Comparison of ENCODE assay signal across 9 cellular contexts in genomic region chr6:41896280-41896679, GRCh38. TPM values are rescaled to one million over a fixed set of nuclear protein-coding genes. Genes with fewer than 3 reads are reported as not detected.
DNase-seq lines count a peak whose midpoint lies in the region; ATAC-seq and TF ChIP-seq lines count a peak whose summit lies in the region.
"Had no signal": no experiment of that assay in that cellular context is flagged by ENCODE, and none has a peak within 500 bp of the region (broad histone marks: within the 10 kb centered on the region; RNA-seq: fewer than 3 reads in every experiment).

No MANE protein-coding gene starts in this region.

- H3K36me3 Mint-ChIP-seq in T-helper 17 cell (ENCODE audit: low read depth), result no peaks in the 10 kb centered on the region

- H3K27me3 Mint-ChIP-seq in T-helper 17 cell, result no peaks in the 10 kb centered on the region

- H3K27ac ChIP-seq in Panc1 (ENCODE audit: low read length) (peak overlapping the region; percentile 80), esophagus muscularis mucosa (replicated peaks in 1 of 4) (peak overlapping the region in 2 of 4 donors; percentile 78 to 83)

- H3K4me3 ChIP-seq in Panc1 (ENCODE audit: low read depth in 2 of 2, low read length in 2 of 2), result peak overlapping the region; percentile 63 to 79; a peak in 3 of 4 replicates
- H3K4me3 ChIP-seq in esophagus muscularis mucosa, result peak overlapping the region; percentile 69 to 83 (median 73)
- H3K4me3 ChIP-seq in skeletal muscle cell (ENCODE audit: low read depth, low read length), result peak overlapping the region; percentile 81

- no peaks in the 10 kb centered on the region for H3K9me3 ChIP-seq in Panc1 (ENCODE audit: control insufficient read depth, insufficient read depth, low read depth, low read length)
- no peaks in the 10 kb centered on the region for H3K9me3 ChIP-seq in esophagus muscularis mucosa
- H3K9me3 ChIP-seq in T-helper 17 cell (ENCODE audit: control insufficient read depth, low read length, poor library complexity, severe bottlenecking), result no peaks in the 10 kb centered on the region

- peaks cover 9% of the 10 kb centered on the region for H3K4me1 Mint-ChIP-seq in T-helper 17 cell

- WGBS in esophagus muscularis mucosa, result 59% methylated on average over 3 of the region's 3 CpGs

- no peak for TF ChIP-seq EP300 in esophagus muscularis mucosa (IDR thresholded peaks at IDR 0.05)

- no TSS peak for BruUV-seq in Panc1 (replicated peaks; lab: Mats Ljungman, UMichigan)

- TF ChIP-seq CTCF in Panc1 (IDR thresholded peaks at IDR 0.05) (no peak), esophagus muscularis mucosa (IDR thresholded peaks at IDR 0.05) (no peak)

- POLR2A ChIA-PET in Panc1 (lab: Charles Lee), result interaction anchor here (0.6 to 0.7 kb wide), 4 partner anchors 9 to 1014 kb away, joined by 3 to 8 read pairs (median 6); no protein-coding TSS in a partner anchor

- H3K27ac Mint-ChIP-seq in T-helper 17 cell, result no peak overlapping the region

- H3K36me3 ChIP-seq in Panc1 (ENCODE audit: control insufficient read depth, insufficient read depth, low read length) (no peaks in the 10 kb centered on the region), esophagus muscularis mucosa (peaks cover 0 to 17% (median 3%) of the 10 kb centered on the region in 4 donors)

- H3K27me3 ChIP-seq in Panc1 (ENCODE audit: control insufficient read depth, insufficient read depth, low read length) (no peaks in the 10 kb centered on the region), esophagus muscularis mucosa (no peaks in the 10 kb centered on the region)

- no peak overlapping the region for H3K4me3 Mint-ChIP-seq in T-helper 17 cell

- peaks cover 6% of the 10 kb centered on the region for H3K4me1 ChIP-seq in Panc1 (ENCODE audit: control insufficient read depth, insufficient read depth, low read length)
- H3K4me1 ChIP-seq in esophagus muscularis mucosa, result peaks cover 18 to 27% (median 24%) of the 10 kb centered on the region in 4 donors

- CTCF ChIA-PET in Panc1 (lab: Charles Lee), result interaction anchor here (1.0 kb wide), 1 partner anchor 25 kb away, joined by 6 read pairs; the partner anchor contains the start of genes BYSL and MED20

- DNase-seq in DMS53 (lab: John Stamatoyannopoulos, UW) (peak; percentile 35), DMS53 treated with DMSO at 0.1 percent for 48 hours (lab: John Stamatoyannopoulos, UW; ENCODE audit: unreplicated experiment) (no peak), Panc1 (ENCODE audit: low read depth, low spot score) (no peak), esophagus muscularis mucosa (ENCODE audit: extremely low spot score) (no peak), skeletal muscle cell (ENCODE audit: low read depth) (no peak), SK-N-DZ (ENCODE audit: low spot score) (no peak), T-helper 17 cell (no peak)
- no peak for DNase-seq in stimulated activated CD4-positive, alpha-beta T cell treated with anti-CD3 and anti-CD28 coated beads, Interleukin-1b, Interleukin-23, amount 100 ng/mL, for 48 hours
- DNase-seq: NCI-H1092 treated with DMSO at 0.1 percent for 48 hours had no signal

- intact Hi-C loops in Panc1 (cut with micrococcal nuclease; ENCODE audit: unreplicated experiment) (no loop called here), esophagus muscularis mucosa (cut with DNase I) (no loop called here)

- in situ Hi-C loops in Panc1 (cut with HindIII; ENCODE audit: low pct_unique_long_range_greater_than_20kb, low sequenced_read_pairs), result no loop called here

- ATAC-seq in Panc1 (no peak), T-helper 17 cell (no peak)

- TF ChIP-seq POLR2A in esophagus muscularis mucosa (IDR thresholded peaks at IDR 0.05; ENCODE audit: low read depth), result no peak

RNA-seq across cellular contexts. Expression of gene USP49, which starts 1.1 kb away (rescaled TPM):
- 5.4 TPM for total RNA-seq in Panc1 (2021; ENCODE audit: unreplicated experiment)
- 2.3 TPM for polyA plus RNA-seq in Panc1 (2012; ENCODE audit: insufficient read length)
- 1 to 10 TPM; 1.3 to 2.5 (median 2.3) TPM for total RNA-seq in esophagus muscularis mucosa
- polyA plus RNA-seq in SK-N-DZ (2014; cell fraction: cytosol; rRNA removed), result 7.7 and 7.9 TPM in 2 replicates
- 8.4 and 19.6 TPM in 2 replicates for polyA plus RNA-seq in SK-N-DZ (2014; cell fraction: nucleus; rRNA removed)
- total RNA-seq in T-helper 17 cell, result 1 to 10 TPM; 1.7 to 2.1 TPM

RNA-seq across cellular contexts. Expression of gene MED20, which starts 24.7 kb away (rescaled TPM):
- total RNA-seq in Panc1 (2021; ENCODE audit: unreplicated experiment) (24.5 TPM), esophagus muscularis mucosa (10 to 100 TPM in 3 of 4 donors, 1 to 10 TPM in 1; 9.6 to 14.9 (median 14.2) TPM), T-helper 17 cell (1 to 10 TPM; 3.6 to 3.9 TPM)
- polyA plus RNA-seq in Panc1 (2012; ENCODE audit: insufficient read length), result 14.2 TPM
- polyA plus RNA-seq in SK-N-DZ (2014; cell fraction: cytosol; rRNA removed), result 39.9 and 40.5 TPM in 2 replicates
- polyA plus RNA-seq in SK-N-DZ (2014; cell fraction: nucleus; rRNA removed), result 13.4 and 20.6 TPM in 2 replicates

RNA-seq across cellular contexts. Expression of gene BYSL, which starts 25.0 kb away (rescaled TPM):
- total RNA-seq in Panc1 (2021; ENCODE audit: unreplicated experiment) (49.1 TPM), esophagus muscularis mucosa (10 to 100 TPM in 2 of 4 donors, 1 to 10 TPM in 2; 5.8 to 11.6 (median 9.2) TPM), T-helper 17 cell (1 to 10 TPM; 2.8 to 3.8 TPM)
- 75.1 TPM for polyA plus RNA-seq in Panc1 (2012; ENCODE audit: insufficient read length)
- polyA plus RNA-seq in SK-N-DZ (2014; cell fraction: cytosol; rRNA removed), result 25.3 and 30.9 TPM in 2 replicates
- polyA plus RNA-seq in SK-N-DZ (2014; cell fraction: nucleus; rRNA removed), result 25.6 and 34.4 TPM in 2 replicates

RNA-seq across cellular contexts. Expression of gene CCND3, which starts 45.3 kb away (rescaled TPM):
- total RNA-seq in Panc1 (2021; ENCODE audit: unreplicated experiment), result 36.8 TPM
- 44.2 TPM for polyA plus RNA-seq in Panc1 (2012; ENCODE audit: insufficient read length)
- total RNA-seq in esophagus muscularis mucosa, result 100 to 1,000 TPM; 110 to 167 (median 133) TPM
- polyA plus RNA-seq in SK-N-DZ (2014; cell fraction: cytosol; rRNA removed), result 27.2 and 32.7 TPM in 2 replicates
- polyA plus RNA-seq in SK-N-DZ (2014; cell fraction: nucleus; rRNA removed), result 23.1 and 30.9 TPM in 2 replicates
- 100 to 1,000 TPM; 247 to 250 TPM for total RNA-seq in T-helper 17 cell
